In genomic region chr10:23241779-23242178, GRCh38 we compare ENCODE assay signal across 5 cellular contexts. TPM values are rescaled to one million over a fixed set of nuclear protein-coding genes. Genes with fewer than 3 reads are reported as not detected.
"Had no signal": no experiment of that assay in that cellular context is flagged by ENCODE, and none has a peak within 500 bp of the region (broad histone marks: within the 10 kb centered on the region; RNA-seq: fewer than 3 reads in every experiment).

No MANE protein-coding gene starts in this region.

RNA-seq across cellular contexts. Expression of gene PTF1A, which starts 49.7 kb away (rescaled TPM):
- total RNA-seq: HT-29, HT1080, IMR-90, K562 had no signal
- polyA plus RNA-seq: IgD-negative memory B cell, IMR-90, K562 had no signal
